ENCODE assay signal across 8 cellular contexts in genomic region chr15:85690546-85691226, GRCh38.
DNase-seq lines count a peak whose midpoint lies in the region; ATAC-seq, FAIRE-seq and TF ChIP-seq lines count a peak whose summit lies in the region.

No MANE protein-coding gene starts in this region.

- peak overlapping the region; percentile 41 for H3K27ac Mint-ChIP-seq in astrocyte (ENCODE audit: unreplicated experiment)

- H3K4me2 ChIP-seq in DOHH2 (ENCODE audit: low read length) (peak overlapping the region; percentile 66), astrocyte (ENCODE audit: low read length) (no peak overlapping the region), parathyroid adenoma (ENCODE audit: low read length) (peak overlapping the region; percentile 69)

- H3K4me1 ChIP-seq in DOHH2 (ENCODE audit: control insufficient read depth, low read length), result peaks cover 83% of the 10 kb centered on the region
- peaks cover 8% of the 10 kb centered on the region for H3K4me1 ChIP-seq in astrocyte (ENCODE audit: insufficient read depth, low read length)
- H3K4me1 ChIP-seq in parathyroid adenoma, result peaks cover 2% of the 10 kb centered on the region

- H3K36me3 ChIP-seq in DOHH2 (ENCODE audit: control insufficient read depth, low read length), result peaks cover 73% of the 10 kb centered on the region
- H3K36me3 ChIP-seq in astrocyte (ENCODE audit: insufficient read depth, low read length), result peaks cover 31% of the 10 kb centered on the region
- no peaks in the 10 kb centered on the region for H3K36me3 ChIP-seq in parathyroid adenoma (ENCODE audit: control insufficient read depth, insufficient read depth, low read length)

- no peak overlapping the region for H3K9ac ChIP-seq in astrocyte (ENCODE audit: low read length)
- H3K9ac ChIP-seq in parathyroid adenoma, result no peak overlapping the region

- TF ChIP-seq CTCF in DOHH2 (IDR thresholded peaks at IDR 0.05; ENCODE audit: low read depth, low read length, poor library complexity, severe bottlenecking), result no peak
- no peak for TF ChIP-seq CTCF in astrocyte (IDR thresholded peaks at IDR 0.05; ENCODE audit: insufficient read depth, low read depth, low read length)
- TF ChIP-seq CTCF in parathyroid adenoma (IDR thresholded peaks at IDR 0.05), result no peak

- H3K9me3 Mint-ChIP-seq in astrocyte (ENCODE audit: unreplicated experiment), result no peaks in the 10 kb centered on the region

- H3K27me3 Mint-ChIP-seq in astrocyte (ENCODE audit: low read depth, unreplicated experiment), result no peaks in the 10 kb centered on the region

- H3K4me3 Mint-ChIP-seq in astrocyte (ENCODE audit: unreplicated experiment), result peak overlapping the region; percentile 60

- H3F3A ChIP-seq in DOHH2 (ENCODE audit: control insufficient read depth, insufficient read depth), result peaks cover 51% of the 10 kb centered on the region

- H3K9me2 ChIP-seq in DOHH2 (replicated peaks; ENCODE audit: control insufficient read depth, low read length), result no peaks in the 10 kb centered on the region

- H3K27ac ChIP-seq in DOHH2 (ENCODE audit: low read depth, low read length), result peak overlapping the region; percentile 93
- H3K27ac ChIP-seq in astrocyte (ENCODE audit: low read depth, low read length), result no peak overlapping the region
- peak overlapping the region; percentile 47 for H3K27ac ChIP-seq in parathyroid adenoma

- peaks cover 31% of the 10 kb centered on the region for H3K4me1 Mint-ChIP-seq in astrocyte (ENCODE audit: low read depth, unreplicated experiment)

- ATAC-seq in GM19468 (IDR thresholded peaks at IDR 0.05; ENCODE audit: extremely low read depth, unreplicated experiment) (peak; percentile 15), HG03575 (IDR thresholded peaks at IDR 0.05; ENCODE audit: extremely low read depth, insufficient number of reproducible peaks, low FRiP score, unreplicated experiment) (peak; percentile 30)

- no peaks in the 10 kb centered on the region for H3K9me3 ChIP-seq in DOHH2 (ENCODE audit: control insufficient read depth, insufficient read depth, low read length)
- H3K9me3 ChIP-seq in astrocyte (ENCODE audit: insufficient read depth, low read depth, low read length), result no peaks in the 10 kb centered on the region
- H3K9me3 ChIP-seq in parathyroid adenoma (ENCODE audit: control insufficient read depth, low read length), result no peaks in the 10 kb centered on the region

- no peak for DNase-seq in astrocyte (ENCODE audit: low read depth)
- DNase-seq in DMS153 treated with DMSO at 0.1 percent for 48 hours (lab: John Stamatoyannopoulos, UW; ENCODE audit: unreplicated experiment), result no peak
- DNase-seq in RCC 7860 (ENCODE audit: low spot score), result no peak
- DNase-seq in NCI-H446 (lab: John Stamatoyannopoulos, UW), result no peak

- peaks cover 15% of the 10 kb centered on the region for H3K36me3 Mint-ChIP-seq in astrocyte (ENCODE audit: low read depth, unreplicated experiment)

- H3K79me2 ChIP-seq in DOHH2 (ENCODE audit: control insufficient read depth, low read length), result peaks cover 58% of the 10 kb centered on the region
- no peaks in the 10 kb centered on the region for H3K79me2 ChIP-seq in astrocyte (ENCODE audit: insufficient read depth, low read length)
- H3K79me2 ChIP-seq in parathyroid adenoma, result no peaks in the 10 kb centered on the region

- no peak overlapping the region for H2AFZ ChIP-seq in astrocyte (ENCODE audit: low read depth, low read length)
- no peak overlapping the region for H2AFZ ChIP-seq in parathyroid adenoma

- FAIRE-seq in astrocyte (lab: Jason Lieb, UNC), result no peak
- no peak for FAIRE-seq in RCC 7860 (lab: Jason Lieb, UNC)

- H3K4me3 ChIP-seq in DOHH2 (ENCODE audit: low read length), result peak overlapping the region; percentile 80
- H3K4me3 ChIP-seq in astrocyte (ENCODE audit: insufficient read depth, low read depth, low read length), result no peak overlapping the region
- no peak overlapping the region for H3K4me3 ChIP-seq in parathyroid adenoma (ENCODE audit: low read depth, low read length)

- H3K27me3 ChIP-seq in DOHH2 (ENCODE audit: control insufficient read depth, low read length), result no peaks in the 10 kb centered on the region
- H3K27me3 ChIP-seq in astrocyte (ENCODE audit: insufficient read depth, low read length), result no peaks in the 10 kb centered on the region
- H3K27me3 ChIP-seq in parathyroid adenoma (ENCODE audit: control insufficient read depth, insufficient read depth, low read length), result no peaks in the 10 kb centered on the region

- H4K20me1 ChIP-seq in DOHH2 (ENCODE audit: control insufficient read depth, insufficient read depth, low read depth, low read length) (no peaks in the 10 kb centered on the region), astrocyte (ENCODE audit: insufficient read depth, low read length) (no peaks in the 10 kb centered on the region)
